Comparison of ENCODE assay signal across 8 cellular contexts in genomic region chr7:144283716-144284115, GRCh38. TPM values are rescaled to one million over a fixed set of nuclear protein-coding genes. Genes with fewer than 3 reads are reported as not detected.
"Had no signal": no experiment of that assay in that cellular context is flagged by ENCODE, and none has a peak within 500 bp of the region (broad histone marks: within the 10 kb centered on the region; RNA-seq: fewer than 3 reads in every experiment).

No MANE protein-coding gene starts in this region.

RNA-seq across cellular contexts. Expression of gene CTAGE8, which starts 14.6 kb away (rescaled TPM):
- total RNA-seq: OCI-LY7, RPMI7951, SJCRH30, SK-MEL-5 had no signal

RNA-seq across cellular contexts. Expression of gene OR2A7, which starts 19.1 kb away (rescaled TPM):
- total RNA-seq: LHCN-M2, NCI-H460, OCI-LY7, SJCRH30, SK-MEL-5 had no signal

RNA-seq across cellular contexts. Expression of gene OR2A1, which starts 28.5 kb away (rescaled TPM):
- total RNA-seq: LHCN-M2, MCF 10A, NCI-H460, OCI-LY7, Right ventricle myocardium inferior, SJCRH30, SK-MEL-5 had no signal

RNA-seq across cellular contexts. Expression of gene OR2A42, which starts 44.3 kb away (rescaled TPM):
- total RNA-seq: LHCN-M2, MCF 10A, NCI-H460, OCI-LY7, Right ventricle myocardium inferior, SJCRH30, SK-MEL-5 had no signal
